8 cellular contexts compared by ENCODE assay signal in genomic region chr20:22686097-22686496, GRCh38.
DNase-seq lines count a peak whose midpoint lies in the region; ATAC-seq lines count a peak whose summit lies in the region.

No MANE protein-coding gene starts in this region.

- intact Hi-C loops in Right ventricle myocardium inferior (cut with DNase I) (loop anchor here (10.0 kb wide), 2 partner anchors 759 to 971 kb away; no protein-coding TSS in a partner anchor), cardiac septum (cut with DNase I) (no loop called here)

- DNase-seq in Right ventricle myocardium inferior (ENCODE audit: missing footprints) (no peak), cardiac septum (ENCODE audit: low spot score) (no peak), NCI-H510A (lab: John Stamatoyannopoulos, UW) (peak; percentile 67), dermis microvascular lymphatic vessel endothelial cell (ENCODE audit: low read depth in 2 of 2) (peak; percentile 49 to 78), myocyte (ENCODE audit: low read depth) (peak; percentile 62), mesenteric fat pad (ENCODE audit: low spot score) (no peak)

- H3K27ac Mint-ChIP-seq in activated T-helper 17 cell treated with anti-CD3 and anti-CD28 coated beads, Interleukin-2, amount 50 U/mL, for 72 hours: no peak overlapping the region

- no peaks in the 10 kb centered on the region for H3K36me3 Mint-ChIP-seq in activated T-helper 17 cell treated with anti-CD3 and anti-CD28 coated beads, Interleukin-2, amount 50 U/mL, for 72 hours (ENCODE audit: low read depth)

- H3K27me3 Mint-ChIP-seq in activated T-helper 17 cell treated with anti-CD3 and anti-CD28 coated beads, Interleukin-2, amount 50 U/mL, for 72 hours: peaks cover 3% of the 10 kb centered on the region

- peaks cover 5% of the 10 kb centered on the region for H3K4me1 Mint-ChIP-seq in activated T-helper 17 cell treated with anti-CD3 and anti-CD28 coated beads, Interleukin-2, amount 50 U/mL, for 72 hours

- peak; percentile 56 for ATAC-seq in Right ventricle myocardium inferior
- ATAC-seq in activated CD4-positive, CD25-positive, alpha-beta regulatory T cell treated with anti-CD3 and anti-CD28 coated beads, Interleukin-2, amount 50 U/mL, for 24 hours: no peak
- no peak for ATAC-seq in activated T-helper 17 cell treated with anti-CD3 and anti-CD28 coated beads, Interleukin-2, amount 50 U/mL, for 72 hours (replicated peaks)

- H3K4me3 Mint-ChIP-seq in activated T-helper 17 cell treated with anti-CD3 and anti-CD28 coated beads, Interleukin-2, amount 50 U/mL, for 72 hours: no peak overlapping the region

- H3K9me3 Mint-ChIP-seq in activated T-helper 17 cell treated with anti-CD3 and anti-CD28 coated beads, Interleukin-2, amount 50 U/mL, for 72 hours: no peaks in the 10 kb centered on the region

Comparison
In these comparisons a context has a peak if more than half of its experiments do, and no peak if none do; other contexts are left out.
1. DNase-seq: peak in NCI-H510A (single experiment), dermis microvascular lymphatic vessel endothelial cell (2 of 2) and myocyte (single experiment); none in Right ventricle myocardium inferior (single experiment), cardiac septum (single experiment) and mesenteric fat pad (single experiment).